ENCODE assay signal across 11 cellular contexts in the genomic region with DNA sequence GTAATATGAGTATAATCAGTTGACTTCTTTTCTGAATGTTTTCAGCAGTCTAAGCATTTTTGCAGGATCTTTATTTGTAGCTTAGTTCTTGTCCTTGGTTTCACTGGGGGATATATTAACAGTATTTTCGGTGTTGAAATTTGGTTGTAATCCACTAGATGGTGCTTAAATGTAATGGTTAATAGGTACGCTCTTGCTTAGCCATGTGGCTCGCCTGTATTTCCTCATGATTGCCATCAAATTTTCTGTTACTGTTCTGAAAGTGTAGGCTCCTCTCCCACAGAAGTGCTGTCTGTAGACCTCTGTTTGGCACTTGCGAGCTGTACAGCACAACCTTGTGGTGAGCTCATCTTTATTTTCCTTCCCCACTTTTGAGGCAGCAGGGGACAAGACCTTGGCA. TPM values are rescaled to one million over a fixed set of nuclear protein-coding genes. Genes with fewer than 3 reads are reported as not detected.
DNase-seq lines count a peak whose midpoint lies in the region; ATAC-seq and TF ChIP-seq lines count a peak whose summit lies in the region.
"Had no signal": no experiment of that assay in that cellular context is flagged by ENCODE, and none has a peak within 500 bp of the region (broad histone marks: within the 10 kb centered on the region; RNA-seq: fewer than 3 reads in every experiment).

No MANE protein-coding gene starts in this region.

- ATAC-seq in HG03457 (IDR thresholded peaks at IDR 0.05; ENCODE audit: unreplicated experiment) = no peak
- no peak for ATAC-seq in GM21381 (IDR thresholded peaks at IDR 0.05; ENCODE audit: unreplicated experiment)
- no peak for ATAC-seq in mucosa of descending colon

- peaks cover 0 to 4% of the 10 kb centered on the region in 2 donors for H3K27me3 Mint-ChIP-seq in CD8-positive, alpha-beta memory T cell

- H3K4me1 Mint-ChIP-seq in CD8-positive, alpha-beta memory T cell = peaks cover 9 to 31% (median 28%) of the 10 kb centered on the region in 3 donors

- POLR2A ChIA-PET in CD8-positive, alpha-beta memory T cell (lab: Charles Lee) = no interaction called here
- POLR2A ChIA-PET in HEK293 (lab: Yijun Ruan, JAX) (no interaction called here), RWPE1 (lab: Yijun Ruan, JAX; ENCODE audit: low non-redundant PET) (no interaction called here)

- no peaks in the 10 kb centered on the region for H3K4me1 ChIP-seq in CD8-positive, alpha-beta memory T cell (ENCODE audit: insufficient read depth, low read length)
- H3K4me1 ChIP-seq in HEK293 (ENCODE audit: control insufficient read depth, insufficient read depth, low read length) = no peaks in the 10 kb centered on the region
- H3K4me1 ChIP-seq in mucosa of descending colon (ENCODE audit: low read depth) = no peaks in the 10 kb centered on the region
- H3K4me1 ChIP-seq: tibial nerve had no signal

- H3K27ac ChIP-seq in CD8-positive, alpha-beta memory T cell (ENCODE audit: low read depth, low read length) = no peak overlapping the region
- no peak overlapping the region for H3K27ac ChIP-seq in HEK293 (ENCODE audit: extremely low read depth, low read depth, low read length)
- no peak overlapping the region for H3K27ac ChIP-seq in RWPE1
- H3K27ac ChIP-seq: tibial nerve had no signal

- no peak overlapping the region for H3K4me3 ChIP-seq in CD8-positive, alpha-beta memory T cell (ENCODE audit: low read length)
- H3K4me3 ChIP-seq in HEK293 (ENCODE audit: low read depth, low read length) = no peak overlapping the region
- no peak overlapping the region for H3K4me3 ChIP-seq in mucosa of descending colon
- H3K4me3 ChIP-seq: tibial nerve had no signal

- H3K9me3 ChIP-seq in CD8-positive, alpha-beta memory T cell (ENCODE audit: low read length) = no peaks in the 10 kb centered on the region
- H3K9me3 ChIP-seq in HEK293 (ENCODE audit: control insufficient read depth, insufficient read depth, low read depth, low read length) (no peaks in the 10 kb centered on the region), mucosa of descending colon (peaks cover 3% of the 10 kb centered on the region)

- intact Hi-C loops in mucosa of descending colon (cut with DNase I, micrococcal nuclease) = no loop called here

- no peak for TF ChIP-seq CTCF in HEK293 (tag by site-specific recombination; IDR thresholded peaks at IDR 0.05)
- no peak for TF ChIP-seq CTCF in RWPE1 (conservative IDR thresholded peaks at IDR 0.05; ENCODE audit: low read depth)
- no peak for TF ChIP-seq CTCF in mucosa of descending colon (IDR thresholded peaks at IDR 0.05)

- H3K27me3 ChIP-seq in CD8-positive, alpha-beta memory T cell (ENCODE audit: insufficient read depth, low read length, poor library complexity, severe bottlenecking) = no peaks in the 10 kb centered on the region
- H3K27me3 ChIP-seq: tibial nerve had no signal

- H3K36me3 ChIP-seq in CD8-positive, alpha-beta memory T cell (ENCODE audit: insufficient read depth, low read length) = no peaks in the 10 kb centered on the region
- H3K36me3 ChIP-seq in HEK293 (ENCODE audit: control insufficient read depth in 2 of 2, insufficient read depth in 1 of 2, low read length in 2 of 2) (no peaks in the 10 kb centered on the region), mucosa of descending colon (ENCODE audit: low read depth) (no peaks in the 10 kb centered on the region)
- H3K36me3 ChIP-seq: tibial nerve had no signal

- no peak overlapping the region for H3K4me3 Mint-ChIP-seq in CD8-positive, alpha-beta memory T cell

- DNase-seq in CD8-positive, alpha-beta memory T cell = no peak
- peak; percentile 45 for DNase-seq in OCI-M1 (lab: John Stamatoyannopoulos, UW)
- DNase-seq in cerebellar cortex (ENCODE audit: low spot score) = peak; percentile 0
- DNase-seq in RWPE1 (ENCODE audit: low spot score) = no peak
- DNase-seq in mucosa of descending colon = no peak
- DNase-seq: caudate nucleus, hippocampal formation had no signal

- peaks cover 0 to 4% (median 0%) of the 10 kb centered on the region in 3 donors for H3K36me3 Mint-ChIP-seq in CD8-positive, alpha-beta memory T cell

- CTCF ChIA-PET in CD8-positive, alpha-beta memory T cell (lab: Charles Lee) = no interaction called here
- CTCF ChIA-PET in HEK293 (lab: Yijun Ruan, JAX) = interaction anchor here (0.6 to 1.0 kb wide), 2 partner anchors 172 to 278 kb away, joined by 3 read pairs; no protein-coding TSS in a partner anchor
- CTCF ChIA-PET in RWPE1 (lab: Yijun Ruan, JAX) = no interaction called here

- H3K9me3 Mint-ChIP-seq in CD8-positive, alpha-beta memory T cell = peaks cover 0 to 2% (median 0%) of the 10 kb centered on the region in 5 donors

- H3K27ac Mint-ChIP-seq in CD8-positive, alpha-beta memory T cell = peak overlapping the region in 5 of 8 donors; percentile 17 to 47 (median 39)

TF ChIP-seq in HEK293, 187 proteins besides CTCF, POLR2A, EP300 and RAD21:
- no peak for TF ChIP-seq ZNF169 (tag by site-specific recombination; IDR thresholded peaks at IDR 0.05)
- no peak for TF ChIP-seq HOXD13 (CRISPR knock-in tag; IDR thresholded peaks at IDR 0.05; ENCODE audit: borderline replicate concordance)
- TF ChIP-seq, protein P1, sequence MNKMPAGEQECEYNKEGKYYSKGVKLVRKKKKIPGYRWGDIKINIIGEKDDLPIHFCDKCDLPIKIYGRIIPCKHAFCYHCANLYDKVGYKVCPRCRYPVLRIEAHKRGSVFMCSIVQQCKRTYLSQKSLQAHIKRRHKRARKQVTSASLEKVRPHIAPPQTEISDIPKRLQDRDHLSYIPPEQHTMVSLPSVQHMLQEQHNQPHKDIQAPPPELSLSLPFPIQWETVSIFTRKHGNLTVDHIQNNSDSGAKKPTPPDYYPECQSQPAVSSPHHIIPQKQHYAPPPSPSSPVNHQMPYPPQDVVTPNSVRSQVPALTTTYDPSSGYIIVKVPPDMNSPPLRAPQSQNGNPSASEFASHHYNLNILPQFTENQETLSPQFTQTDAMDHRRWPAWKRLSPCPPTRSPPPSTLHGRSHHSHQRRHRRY (tag by site-specific recombination; IDR thresholded peaks at IDR 0.05) = no peak
- no peak for TF ChIP-seq ZBTB8A (tag by site-specific recombination; IDR thresholded peaks at IDR 0.05)
- no peak for TF ChIP-seq PRDM1 (tag by site-specific recombination; IDR thresholded peaks at IDR 0.05)
- no peak for TF ChIP-seq ZNF132 (tag by site-specific recombination; IDR thresholded peaks at IDR 0.05; ENCODE audit: borderline replicate concordance)
- no peak for TF ChIP-seq ZNF112 (tag by site-specific recombination; IDR thresholded peaks at IDR 0.05)
- 0 out of 2 replicates have a peak, but pooled peaks have one; percentile 5 for TF ChIP-seq ZNF654 (tag by site-specific recombination; IDR thresholded peaks at IDR 0.05; ENCODE audit: low read depth)
- TF ChIP-seq ZNF174 (tag by site-specific recombination; IDR thresholded peaks at IDR 0.05) = no peak
TF ChIP-seq in HEK293: peak in this region for 1.

RNA-seq across cellular contexts. Expression of a gene that starts 3.9 kb away (rescaled TPM):
- total RNA-seq in CD8-positive, alpha-beta memory T cell = 1 to 10 TPM; 2.0 to 2.4 TPM
- polyA plus RNA-seq in CD8-positive, alpha-beta memory T cell = 6.6 TPM
- total RNA-seq in mucosa of descending colon = 10 to 100 TPM in 1 of 3 donors, 1 to 10 TPM in 2; 4.7 to 11.6 (median 7.2) TPM

Comparison
In these comparisons a context has a peak if more than half of its experiments do, and no peak if none do; other contexts are left out.
1. DNase-seq: peak in OCI-M1 (single experiment) and cerebellar cortex (single experiment); none in CD8-positive, alpha-beta memory T cell (0 of 5), RWPE1 (single experiment) and mucosa of descending colon (0 of 3).